Comparison of ENCODE assay signal across 8 cellular contexts in genomic region chr17:4986951-4987766, GRCh38. TPM values are rescaled to one million over a fixed set of nuclear protein-coding genes. Genes with fewer than 3 reads are reported as not detected.
DNase-seq lines count a peak whose midpoint lies in the region; TF ChIP-seq lines count a peak whose summit lies in the region.

Gene CAMTA2, minus strand, starts transcription at chr17:4987675. Its CDS starts 1,453 bp downstream, at chr17:4986222.

- H3K36me3 Mint-ChIP-seq in activated naive CD4-positive, alpha-beta T cell treated with anti-CD3 and anti-CD28 coated beads, Interleukin-2, amount 50 U/mL, for 24 hours, result peaks cover 3% of the 10 kb centered on the region
- H3K36me3 Mint-ChIP-seq in osteocyte (ENCODE audit: unreplicated experiment), result peaks cover 3% of the 10 kb centered on the region

- peak; percentile 30 for TF ChIP-seq RAD21 in SK-N-SH (IDR thresholded peaks at IDR 0.05; ENCODE audit: low read length)

- H3K4me1 ChIP-seq in MM.1S (ENCODE audit: low read length) (peaks cover 16% of the 10 kb centered on the region; the same call in 1 of the 2 replicates), SK-N-SH (ENCODE audit: control insufficient read depth in 1 of 2, insufficient read depth in 2 of 2, low read depth in 1 of 2, low read length in 1 of 2) (peaks cover 7 to 18% of the 10 kb centered on the region in 2 experiments; a peak in 2 of 4 replicates), thyroid gland (peaks cover 17 to 19% of the 10 kb centered on the region in 2 donors)

- peak within 1 kb of the TSS; percentile 92 for H3K4me3 ChIP-seq in MM.1S (ENCODE audit: low read length)
- H3K4me3 ChIP-seq in SK-N-SH (ENCODE audit: low read depth in 2 of 2, low read length in 1 of 2), result peak within 1 kb of the TSS; percentile 83 to 96
- H3K4me3 ChIP-seq in thyroid gland (replicated peaks in 1 of 3), result peak within 1 kb of the TSS; percentile 21 to 94 (median 80)

- POLR2A ChIA-PET in SK-N-SH (lab: Yijun Ruan, JAX), result interaction anchor here (0.9 to 1.4 kb wide), 3 partner anchors 9 to 39 kb away, joined by 3 to 5 read pairs (median 4); partner anchors contain the start of gene SPAG7

- H3K9me2 ChIP-seq in MM.1S (replicated peaks; ENCODE audit: insufficient read depth, low read length) (no peaks in the 10 kb centered on the region), SK-N-SH (no peaks in the 10 kb centered on the region)

- H3K27me3 Mint-ChIP-seq in activated naive CD4-positive, alpha-beta T cell treated with anti-CD3 and anti-CD28 coated beads, Interleukin-2, amount 50 U/mL, for 24 hours, result no peaks in the 10 kb centered on the region
- H3K27me3 Mint-ChIP-seq in osteocyte (ENCODE audit: unreplicated experiment), result no peaks in the 10 kb centered on the region

- H3K27ac ChIP-seq in MM.1S (ENCODE audit: low read length) (peak within 1 kb of the TSS; percentile 41; the same call in 1 of the 2 replicates), SK-N-SH (ENCODE audit: low read depth in 2 of 2, low read length in 1 of 2) (peak within 1 kb of the TSS; percentile 41 to 74; a peak in 2 of 4 replicates), thyroid gland (peak within 1 kb of the TSS; percentile 71 to 94 (median 93))

- H3K9ac ChIP-seq in MM.1S (ENCODE audit: low read length) (peak within 1 kb of the TSS; percentile 83), SK-N-SH (peak within 1 kb of the TSS; percentile 75)

- H3F3A ChIP-seq in MM.1S (ENCODE audit: insufficient read depth, low read length) (0 out of 2 replicates have a peak, but pooled peaks cover 5% of the 10 kb centered on the region), SK-N-SH (replicated peaks; ENCODE audit: insufficient read depth) (peaks cover 9% of the 10 kb centered on the region)

- H2AFZ ChIP-seq in MM.1S (ENCODE audit: low read length), result peak within 1 kb of the TSS; percentile 96
- H2AFZ ChIP-seq in SK-N-SH (ENCODE audit: low read depth), result peak within 1 kb of the TSS; percentile 90

- H4K20me1 ChIP-seq in MM.1S (ENCODE audit: insufficient read depth, low read length) (no peaks in the 10 kb centered on the region), SK-N-SH (ENCODE audit: insufficient read depth) (no peaks in the 10 kb centered on the region)

- H3K9me3 Mint-ChIP-seq in activated naive CD4-positive, alpha-beta T cell treated with anti-CD3 and anti-CD28 coated beads, Interleukin-2, amount 50 U/mL, for 24 hours, result no peaks in the 10 kb centered on the region
- H3K9me3 Mint-ChIP-seq in osteocyte (ENCODE audit: unreplicated experiment), result no peaks in the 10 kb centered on the region

- no peaks in the 10 kb centered on the region for H3K9me3 ChIP-seq in MM.1S (replicated peaks; ENCODE audit: insufficient read depth, low read length)
- no peaks in the 10 kb centered on the region for H3K9me3 ChIP-seq in SK-N-SH
- H3K9me3 ChIP-seq in thyroid gland, result no peaks in the 10 kb centered on the region

- H3K79me2 ChIP-seq in MM.1S (ENCODE audit: low read length), result peaks cover 14% of the 10 kb centered on the region; the same call in 1 of the 2 replicates
- H3K79me2 ChIP-seq in SK-N-SH (ENCODE audit: insufficient read depth), result peaks cover 3% of the 10 kb centered on the region; the same call in 1 of the 2 replicates

- TF ChIP-seq POLR2A in thyroid gland (IDR thresholded peaks at IDR 0.05), result peak in 1 of 2 donors; percentile 88

- WGBS in SK-N-SH (ENCODE audit: low lambda C conversion rate), result 16% methylated on average over 15 of the region's 78 CpGs
- 0 to 1% methylated on average over 16 to 28 of the region's 78 CpGs for WGBS in thyroid gland, 2 donors

- H3K4me2 ChIP-seq in MM.1S (ENCODE audit: low read depth, low read length) (peak within 1 kb of the TSS; percentile 98), SK-N-SH (peak within 1 kb of the TSS; percentile 92)

- CTCF ChIA-PET in SK-N-SH (lab: Yijun Ruan, JAX), result interaction anchor here (0.7 to 5.7 kb wide), 29 partner anchors 8 to 197 kb away, joined by 3 to 54 read pairs (median 5); partner anchors contain the start of genes CHRNE, ENO3, GP1BA and INCA1

- H3K27ac Mint-ChIP-seq in activated naive CD4-positive, alpha-beta T cell treated with anti-CD3 and anti-CD28 coated beads, Interleukin-2, amount 50 U/mL, for 24 hours, result peak within 1 kb of the TSS; percentile 90
- H3K27ac Mint-ChIP-seq in osteocyte (ENCODE audit: unreplicated experiment), result peak within 1 kb of the TSS; percentile 94

- peak within 1 kb of the TSS; percentile 98 for H3K4me3 Mint-ChIP-seq in activated naive CD4-positive, alpha-beta T cell treated with anti-CD3 and anti-CD28 coated beads, Interleukin-2, amount 50 U/mL, for 24 hours
- H3K4me3 Mint-ChIP-seq in osteocyte (ENCODE audit: unreplicated experiment), result peak within 1 kb of the TSS; percentile 87

- peak; percentile 82 for DNase-seq in EL
- DNase-seq in H4 (ENCODE audit: low spot score), result peak; percentile 34
- DNase-seq in MM.1S, result peak; percentile 75
- DNase-seq in SK-N-SH, result peak; percentile 94
- peak; percentile 83 for DNase-seq in glomerular visceral epithelial cell (ENCODE audit: extremely low spot score)
- peak; percentile 93 for DNase-seq in osteocyte (ENCODE audit: extremely low spot score, unreplicated experiment)
- peak; percentile 88 to 90 for DNase-seq in thyroid gland

- intact Hi-C loops in thyroid gland (cut with DNase I), result loop anchor here (2.0 kb wide), 1 partner anchor 82 kb away; no protein-coding TSS in a partner anchor

- H3K36me3 ChIP-seq in MM.1S (replicated peaks; ENCODE audit: insufficient read depth, low read length) (no peaks in the 10 kb centered on the region), SK-N-SH (replicated peaks in 1 of 2; ENCODE audit: control insufficient read depth in 1 of 2, insufficient read depth in 2 of 2, low read length in 1 of 2) (peaks cover 0 to 8% of the 10 kb centered on the region in 2 experiments), thyroid gland (peaks cover 8 to 10% of the 10 kb centered on the region in 2 donors)

- peak; percentile 69 for TF ChIP-seq CTCF in MM.1S (IDR thresholded peaks at IDR 0.05; ENCODE audit: low read length)
- peak; percentile 80 for TF ChIP-seq CTCF in SK-N-SH (IDR thresholded peaks at IDR 0.05)
- peak; percentile 80 for TF ChIP-seq CTCF in osteocyte (IDR thresholded peaks at IDR 0.05)
- TF ChIP-seq CTCF in thyroid gland (IDR thresholded peaks at IDR 0.05), result peak in 5 of 6 experiments; percentile 47 to 75 (median 69)

- H3K27me3 ChIP-seq in MM.1S (replicated peaks; ENCODE audit: insufficient read depth, low read length) (no peaks in the 10 kb centered on the region), SK-N-SH (ENCODE audit: insufficient read depth) (no peaks in the 10 kb centered on the region), thyroid gland (no peaks in the 10 kb centered on the region)

- H3K4me1 Mint-ChIP-seq in activated naive CD4-positive, alpha-beta T cell treated with anti-CD3 and anti-CD28 coated beads, Interleukin-2, amount 50 U/mL, for 24 hours, result peaks cover 49% of the 10 kb centered on the region
- H3K4me1 Mint-ChIP-seq in osteocyte (ENCODE audit: unreplicated experiment), result peaks cover 30% of the 10 kb centered on the region

- TF ChIP-seq EP300 in SK-N-SH (IDR thresholded peaks at IDR 0.05; ENCODE audit: borderline replicate concordance in 1 of 2, low read depth in 1 of 2, low read length in 1 of 2), result no peak

TF ChIP-seq in SK-N-SH, 30 proteins besides CTCF, POLR2A, EP300 and RAD21 (continues in another document):
- no peak for TF ChIP-seq FOSL2 (IDR thresholded peaks at IDR 0.05; ENCODE audit: borderline replicate concordance, low read depth)
- TF ChIP-seq TEAD4 (IDR thresholded peaks at IDR 0.05; ENCODE audit: borderline replicate concordance, insufficient read depth), result no peak
- TF ChIP-seq GABPA (IDR thresholded peaks at IDR 0.05; ENCODE audit: low read depth), result no peak
- no peak for TF ChIP-seq NFIC (IDR thresholded peaks at IDR 0.05; ENCODE audit: borderline replicate concordance)
- no peak for TF ChIP-seq IRF3 (IDR thresholded peaks at IDR 0.05; ENCODE audit: low read depth, low read length)
- no peak; the same call in 1 of the 2 replicates for TF ChIP-seq RXRA (IDR thresholded peaks at IDR 0.05; ENCODE audit: borderline replicate concordance, low read depth)
- TF ChIP-seq PBX3 (IDR thresholded peaks at IDR 0.05), result no peak; the same call in 1 of the 2 replicates
- no peak for TF ChIP-seq CHD2 (IDR thresholded peaks at IDR 0.05; ENCODE audit: low read length, partially characterized antibody)
- no peak for TF ChIP-seq EZH2phosphoT487 (IDR thresholded peaks at IDR 0.05; ENCODE audit: borderline replicate concordance, low read depth)
- TF ChIP-seq MEF2A (IDR thresholded peaks at IDR 0.05; ENCODE audit: borderline replicate concordance, low read depth), result no peak
- no peak for TF ChIP-seq TCF12 (IDR thresholded peaks at IDR 0.05)
- no peak for TF ChIP-seq USF2 (IDR thresholded peaks at IDR 0.05; ENCODE audit: borderline replicate concordance, low read depth, low read length)

RNA-seq across cellular contexts. Expression of gene CAMTA2, which starts in this region (rescaled TPM):
- total RNA-seq in H4 (2014; rRNA removed; shearing (Covaris generic)), result 0.90 and 0.97 TPM in 2 replicates
- polyA plus RNA-seq in SK-N-SH (2012; rRNA removed), result 18.4 and 27.0 TPM in 2 replicates
- polyA plus RNA-seq in SK-N-SH (2012; cell fraction: cytosol; rRNA removed), result 7.1 and 10.2 TPM in 2 replicates
- 101 and 118 TPM in 2 replicates for polyA plus RNA-seq in SK-N-SH (2012; cell fraction: nucleus; rRNA removed)
- total RNA-seq in osteocyte (69.4 and 83.5 TPM in 2 replicates), thyroid gland (10 to 100 TPM; 17.1 to 29.0 (median 20.4) TPM)

Comparison
In these comparisons a context has a peak if more than half of its experiments do, and no peak if none do; other contexts are left out.
1. Peak in every context shown above with its lines: DNase-seq, H3K4me3 ChIP-seq and H3K27ac ChIP-seq.
2. Peak in DNase-seq in H4; RNA of the gene not detected or under 1 TPM.
3. DNase-seq: peak in every context shown above with its lines; median percentile 94 in SK-N-SH; 93 in osteocyte; 89 in thyroid gland; 83 in glomerular visceral epithelial cell; 82 in EL; 75 in MM.1S; 34 in H4.
4. H3K27ac ChIP-seq: peak in every context shown above with its lines; median percentile 93 in thyroid gland; 58 in SK-N-SH; 41 in MM.1S.